ENCODE assay signal across 1 cellular context in the genomic region with DNA sequence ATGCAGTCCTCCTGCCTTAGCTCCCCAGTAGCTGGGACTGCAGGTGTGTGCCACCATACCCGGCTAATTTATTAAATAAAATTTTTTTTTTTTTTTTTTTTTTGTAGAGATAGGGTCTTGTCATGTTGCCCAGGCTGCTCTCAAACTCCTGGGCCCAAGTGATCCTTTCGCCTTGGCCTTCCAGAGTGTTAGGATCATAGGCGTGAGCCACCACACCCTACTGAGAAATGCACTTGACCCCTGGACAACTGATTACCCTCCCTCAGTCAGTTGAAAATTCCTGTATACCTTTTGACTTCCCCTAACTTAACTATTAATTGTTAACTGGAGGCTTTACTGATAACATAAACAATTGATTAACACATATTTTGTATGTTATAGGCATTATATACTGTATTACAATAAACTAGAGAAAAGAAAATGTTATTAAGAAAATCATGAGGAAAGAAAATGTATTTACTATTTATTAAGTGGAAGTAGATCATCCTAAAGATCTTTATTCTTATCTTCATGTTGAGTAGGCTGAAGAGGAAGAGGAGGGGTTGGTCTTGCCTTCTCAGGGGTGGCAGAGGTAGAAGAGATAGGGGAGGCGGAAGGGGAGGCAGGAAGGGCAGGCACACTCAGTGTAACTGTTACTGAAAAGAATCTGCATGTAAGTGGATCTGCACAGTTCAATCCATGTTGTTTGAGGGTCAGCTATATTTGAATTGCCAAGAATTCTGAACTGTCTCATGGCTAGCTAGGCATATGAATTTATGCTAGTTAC.
TF ChIP-seq lines count a peak whose summit lies in the region.

No MANE protein-coding gene starts in this region.

TF ChIP-seq in K562, 482 proteins besides CTCF, POLR2A, EP300 and RAD21 (continued from another document):
- TF ChIP-seq, protein P1, sequence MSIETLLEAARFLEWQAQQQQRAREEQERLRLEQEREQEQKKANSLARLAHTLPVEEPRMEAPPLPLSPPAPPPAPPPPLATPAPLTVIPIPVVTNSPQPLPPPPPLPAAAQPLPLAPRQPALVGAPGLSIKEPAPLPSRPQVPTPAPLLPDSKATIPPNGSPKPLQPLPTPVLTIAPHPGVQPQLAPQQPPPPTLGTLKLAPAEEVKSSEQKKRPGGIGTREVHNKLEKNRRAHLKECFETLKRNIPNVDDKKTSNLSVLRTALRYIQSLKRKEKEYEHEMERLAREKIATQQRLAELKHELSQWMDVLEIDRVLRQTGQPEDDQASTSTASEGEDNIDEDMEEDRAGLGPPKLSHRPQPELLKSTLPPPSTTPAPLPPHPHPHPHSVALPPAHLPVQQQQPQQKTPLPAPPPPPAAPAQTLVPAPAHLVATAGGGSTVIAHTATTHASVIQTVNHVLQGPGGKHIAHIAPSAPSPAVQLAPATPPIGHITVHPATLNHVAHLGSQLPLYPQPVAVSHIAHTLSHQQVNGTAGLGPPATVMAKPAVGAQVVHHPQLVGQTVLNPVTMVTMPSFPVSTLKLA (conservative IDR thresholded peaks at IDR 0.05) = no peak
- TF ChIP-seq HNRNPUL1 (IDR thresholded peaks at IDR 0.05; ENCODE audit: low read length) (no peak), FOXJ3 (CRISPR knock-in tag; IDR thresholded peaks at IDR 0.05) (no peak), PHF8 (IDR thresholded peaks at IDR 0.05; ENCODE audit: borderline replicate concordance, low read length) (no peak), CC2D1A (IDR thresholded peaks at IDR 0.05) (no peak), SETDB1 (IDR thresholded peaks at IDR 0.05; ENCODE audit: low read length) (no peak), ZNF140 (CRISPR knock-in tag; IDR thresholded peaks at IDR 0.05) (no peak), NR3C1 (CRISPR knock-in tag; IDR thresholded peaks at IDR 0.05) (no peak)
- TF ChIP-seq, protein P2, sequence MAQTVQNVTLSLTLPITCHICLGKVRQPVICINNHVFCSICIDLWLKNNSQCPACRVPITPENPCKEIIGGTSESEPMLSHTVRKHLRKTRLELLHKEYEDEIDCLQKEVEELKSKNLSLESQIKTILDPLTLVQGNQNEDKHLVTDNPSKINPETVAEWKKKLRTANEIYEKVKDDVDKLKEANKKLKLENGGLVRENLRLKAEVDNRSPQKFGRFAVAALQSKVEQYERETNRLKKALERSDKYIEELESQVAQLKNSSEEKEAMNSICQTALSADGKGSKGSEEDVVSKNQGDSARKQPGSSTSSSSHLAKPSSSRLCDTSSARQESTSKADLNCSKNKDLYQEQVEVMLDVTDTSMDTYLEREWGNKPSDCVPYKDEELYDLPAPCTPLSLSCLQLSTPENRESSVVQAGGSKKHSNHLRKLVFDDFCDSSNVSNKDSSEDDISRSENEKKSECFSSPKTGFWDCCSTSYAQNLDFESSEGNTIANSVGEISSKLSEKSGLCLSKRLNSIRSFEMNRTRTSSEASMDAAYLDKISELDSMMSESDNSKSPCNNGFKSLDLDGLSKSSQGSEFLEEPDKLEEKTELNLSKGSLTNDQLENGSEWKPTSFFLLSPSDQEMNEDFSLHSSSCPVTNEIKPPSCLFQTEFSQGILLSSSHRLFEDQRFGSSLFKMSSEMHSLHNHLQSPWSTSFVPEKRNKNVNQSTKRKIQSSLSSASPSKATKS (CRISPR knock-in tag; IDR thresholded peaks at IDR 0.05) = no peak
- TF ChIP-seq, protein P3, sequence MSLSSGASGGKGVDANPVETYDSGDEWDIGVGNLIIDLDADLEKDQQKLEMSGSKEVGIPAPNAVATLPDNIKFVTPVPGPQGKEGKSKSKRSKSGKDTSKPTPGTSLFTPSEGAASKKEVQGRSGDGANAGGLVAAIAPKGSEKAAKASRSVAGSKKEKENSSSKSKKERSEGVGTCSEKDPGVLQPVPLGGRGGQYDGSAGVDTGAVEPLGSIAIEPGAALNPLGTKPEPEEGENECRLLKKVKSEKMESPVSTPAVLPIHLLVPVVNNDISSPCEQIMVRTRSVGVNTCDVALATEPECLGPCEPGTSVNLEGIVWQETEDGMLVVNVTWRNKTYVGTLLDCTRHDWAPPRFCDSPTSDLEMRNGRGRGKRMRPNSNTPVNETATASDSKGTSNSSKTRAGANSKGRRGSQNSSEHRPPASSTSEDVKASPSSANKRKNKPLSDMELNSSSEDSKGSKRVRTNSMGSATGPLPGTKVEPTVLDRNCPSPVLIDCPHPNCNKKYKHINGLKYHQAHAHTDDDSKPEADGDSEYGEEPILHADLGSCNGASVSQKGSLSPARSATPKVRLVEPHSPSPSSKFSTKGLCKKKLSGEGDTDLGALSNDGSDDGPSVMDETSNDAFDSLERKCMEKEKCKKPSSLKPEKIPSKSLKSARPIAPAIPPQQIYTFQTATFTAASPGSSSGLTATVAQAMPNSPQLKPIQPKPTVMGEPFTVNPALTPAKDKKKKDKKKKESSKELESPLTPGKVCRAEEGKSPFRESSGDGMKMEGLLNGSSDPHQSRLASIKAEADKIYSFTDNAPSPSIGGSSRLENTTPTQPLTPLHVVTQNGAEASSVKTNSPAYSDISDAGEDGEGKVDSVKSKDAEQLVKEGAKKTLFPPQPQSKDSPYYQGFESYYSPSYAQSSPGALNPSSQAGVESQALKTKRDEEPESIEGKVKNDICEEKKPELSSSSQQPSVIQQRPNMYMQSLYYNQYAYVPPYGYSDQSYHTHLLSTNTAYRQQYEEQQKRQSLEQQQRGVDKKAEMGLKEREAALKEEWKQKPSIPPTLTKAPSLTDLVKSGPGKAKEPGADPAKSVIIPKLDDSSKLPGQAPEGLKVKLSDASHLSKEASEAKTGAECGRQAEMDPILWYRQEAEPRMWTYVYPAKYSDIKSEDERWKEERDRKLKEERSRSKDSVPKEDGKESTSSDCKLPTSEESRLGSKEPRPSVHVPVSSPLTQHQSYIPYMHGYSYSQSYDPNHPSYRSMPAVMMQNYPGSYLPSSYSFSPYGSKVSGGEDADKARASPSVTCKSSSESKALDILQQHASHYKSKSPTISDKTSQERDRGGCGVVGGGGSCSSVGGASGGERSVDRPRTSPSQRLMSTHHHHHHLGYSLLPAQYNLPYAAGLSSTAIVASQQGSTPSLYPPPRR (CRISPR knock-in tag; IDR thresholded peaks at IDR 0.05; ENCODE audit: borderline replicate concordance) = no peak
- TF ChIP-seq, protein P4, sequence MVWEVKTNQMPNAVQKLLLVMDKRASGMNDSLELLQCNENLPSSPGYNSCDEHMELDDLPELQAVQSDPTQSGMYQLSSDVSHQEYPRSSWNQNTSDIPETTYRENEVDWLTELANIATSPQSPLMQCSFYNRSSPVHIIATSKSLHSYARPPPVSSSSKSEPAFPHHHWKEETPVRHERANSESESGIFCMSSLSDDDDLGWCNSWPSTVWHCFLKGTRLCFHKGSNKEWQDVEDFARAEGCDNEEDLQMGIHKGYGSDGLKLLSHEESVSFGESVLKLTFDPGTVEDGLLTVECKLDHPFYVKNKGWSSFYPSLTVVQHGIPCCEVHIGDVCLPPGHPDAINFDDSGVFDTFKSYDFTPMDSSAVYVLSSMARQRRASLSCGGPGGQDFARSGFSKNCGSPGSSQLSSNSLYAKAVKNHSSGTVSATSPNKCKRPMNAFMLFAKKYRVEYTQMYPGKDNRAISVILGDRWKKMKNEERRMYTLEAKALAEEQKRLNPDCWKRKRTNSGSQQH (CRISPR knock-in tag; IDR thresholded peaks at IDR 0.05) = no peak
